ENCODE assay signal across 8 cellular contexts in the genomic region with DNA sequence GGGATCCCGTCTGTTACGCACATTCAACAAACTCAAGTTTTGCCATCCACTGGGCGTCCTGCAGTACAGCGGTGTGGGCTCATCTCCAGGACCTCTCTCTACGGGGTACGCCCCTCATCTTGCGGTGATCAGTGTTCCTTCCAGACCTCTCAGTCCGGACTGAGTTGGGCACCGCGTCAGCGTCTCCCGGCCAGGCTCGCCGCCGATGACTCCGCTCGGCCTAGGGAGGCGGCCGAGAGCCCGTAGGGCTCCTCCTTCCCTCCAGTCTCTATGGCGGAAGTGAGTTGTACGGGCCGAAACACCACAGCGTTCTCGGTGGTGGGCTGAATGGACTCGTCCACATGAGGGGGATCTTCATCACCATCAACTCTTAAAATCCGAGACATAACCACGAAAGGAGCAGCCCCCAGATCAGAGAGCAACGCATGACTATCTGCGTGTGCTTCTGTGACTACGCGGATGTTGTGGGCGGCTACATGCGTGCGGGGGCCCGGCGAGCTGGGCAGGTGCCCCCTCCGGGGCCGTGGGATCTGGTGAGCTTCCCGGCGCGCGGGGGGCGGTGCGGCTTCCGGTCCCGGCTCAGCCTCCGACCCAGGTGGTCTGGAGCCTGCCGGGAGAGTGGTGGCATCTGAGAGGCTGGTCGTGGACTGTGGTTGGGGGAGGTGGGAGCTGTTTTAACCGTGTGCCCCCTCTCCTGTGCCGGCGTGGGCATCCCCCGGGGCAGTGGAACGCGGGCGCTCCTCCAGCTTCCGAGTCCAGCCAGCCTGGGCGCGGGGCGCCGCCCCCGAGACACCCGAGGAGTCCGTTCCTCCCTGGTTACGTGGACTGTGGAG. TPM values are rescaled to one million over a fixed set of nuclear protein-coding genes. Genes with fewer than 3 reads are reported as not detected.
DNase-seq lines count a peak whose midpoint lies in the region; TF ChIP-seq lines count a peak whose summit lies in the region.

TSS of gene ATG101 (plus strand) at position 569 of the 833 bp plus-strand sequence. CDS start 3,673 bp downstream, outside the sequence.

- peaks cover 4% of the 10 kb centered on the region for H3F3A ChIP-seq in neural cell (ENCODE audit: insufficient read depth, low read length, poor library complexity, severe bottlenecking)

- H3K79me2 ChIP-seq in neural cell (replicated peaks; ENCODE audit: insufficient read depth, low read length): peaks cover 24% of the 10 kb centered on the region

- H3K4me3 ChIP-seq in HAP-1: peak within 1 kb of the TSS; percentile 94
- H3K4me3 ChIP-seq in MG63: peak within 1 kb of the TSS; percentile 83
- peak within 1 kb of the TSS; percentile 80 for H3K4me3 ChIP-seq in fibroblast of villous mesenchyme (ENCODE audit: low read depth, low read length)
- peak within 1 kb of the TSS; percentile 93 for H3K4me3 ChIP-seq in neural cell (ENCODE audit: low read length)

- in situ Hi-C loops in HAP-1 (cut with MboI; ENCODE audit: low sequenced_read_pairs): no loop called here

- DNase-seq in GF-D8 (lab: John Stamatoyannopoulos, UW) (peak; percentile 67), HAP-1 (ENCODE audit: low spot score in 2 of 2) (peak; percentile 93 to 95), MG63 (peak; percentile 91), SHP77 treated with DMSO at 0.1 percent for 48 hours (lab: John Stamatoyannopoulos, UW) (peak; percentile 84), activated gamma-delta T cell (lab: John Stamatoyannopoulos, UW) (peak; percentile 73), fibroblast of villous mesenchyme (ENCODE audit: low read depth) (peak; percentile 97), stromal cell of bone marrow (ENCODE audit: low read depth) (peak; percentile 90)

- peak; percentile 80 for TF ChIP-seq EP300 in neural cell (conservative IDR thresholded peaks at IDR 0.05; ENCODE audit: poor library complexity, severe bottlenecking)

- no peaks in the 10 kb centered on the region for H3K9me2 ChIP-seq in neural cell (ENCODE audit: insufficient read depth, low read length)

- H3K27me3 ChIP-seq in HAP-1 (ENCODE audit: low read depth): no peaks in the 10 kb centered on the region
- no peaks in the 10 kb centered on the region for H3K27me3 ChIP-seq in MG63
- no peaks in the 10 kb centered on the region for H3K27me3 ChIP-seq in neural cell (ENCODE audit: insufficient read depth, low read depth, low read length)

- H3K9me3 ChIP-seq in HAP-1: no peaks in the 10 kb centered on the region
- no peaks in the 10 kb centered on the region; the same call in 1 of the 2 replicates for H3K9me3 ChIP-seq in MG63
- H3K9me3 ChIP-seq in neural cell (ENCODE audit: low read length): no peaks in the 10 kb centered on the region

- TF ChIP-seq CTCF in fibroblast of villous mesenchyme (IDR thresholded peaks at IDR 0.05; ENCODE audit: insufficient read depth, low read depth, low read length): peak; percentile 62
- peak; percentile 98 for TF ChIP-seq CTCF in neural cell (IDR thresholded peaks at IDR 0.05; ENCODE audit: poor library complexity, severe bottlenecking)

- peak within 1 kb of the TSS; percentile 56 for H3K4me2 ChIP-seq in neural cell (ENCODE audit: low read length)

- H3K9ac ChIP-seq in neural cell (ENCODE audit: low read length): peak within 1 kb of the TSS; percentile 80

- H3K36me3 ChIP-seq in HAP-1 (replicated peaks): peaks cover 20% of the 10 kb centered on the region
- H3K36me3 ChIP-seq in MG63: peaks cover 30% of the 10 kb centered on the region
- no peaks in the 10 kb centered on the region for H3K36me3 ChIP-seq in neural cell (ENCODE audit: insufficient read depth, low read length)

- H3K4me1 ChIP-seq in HAP-1: peaks cover 8% of the 10 kb centered on the region

- TF ChIP-seq RAD21 in neural cell (conservative IDR thresholded peaks at IDR 0.05): peak; percentile 21

- peak within 1 kb of the TSS; percentile 67 for H2AFZ ChIP-seq in neural cell (ENCODE audit: low read depth, low read length)

- H3K27ac ChIP-seq in neural cell (ENCODE audit: low read length): peak within 1 kb of the TSS; percentile 79

- no peaks in the 10 kb centered on the region for H4K20me1 ChIP-seq in neural cell (ENCODE audit: insufficient read depth)

TF ChIP-seq in neural cell, 6 proteins besides CTCF, POLR2A, EP300 and RAD21:
- TF ChIP-seq POLR2AphosphoS5 (IDR thresholded peaks at IDR 0.05) (peak; percentile 88), SMC3 (conservative IDR thresholded peaks at IDR 0.05; ENCODE audit: poor library complexity) (peak; percentile 51), EZH2 (IDR thresholded peaks at IDR 0.05; ENCODE audit: borderline replicate concordance, insufficient read depth, low read length, poor library complexity, severe bottlenecking) (no peak), MXI1 (conservative IDR thresholded peaks at IDR 0.05; ENCODE audit: poor library complexity, severe bottlenecking) (peak; percentile 91), TAF1 (IDR thresholded peaks at IDR 0.05; ENCODE audit: low read depth) (no peak)
- TF ChIP-seq, protein P1, sequence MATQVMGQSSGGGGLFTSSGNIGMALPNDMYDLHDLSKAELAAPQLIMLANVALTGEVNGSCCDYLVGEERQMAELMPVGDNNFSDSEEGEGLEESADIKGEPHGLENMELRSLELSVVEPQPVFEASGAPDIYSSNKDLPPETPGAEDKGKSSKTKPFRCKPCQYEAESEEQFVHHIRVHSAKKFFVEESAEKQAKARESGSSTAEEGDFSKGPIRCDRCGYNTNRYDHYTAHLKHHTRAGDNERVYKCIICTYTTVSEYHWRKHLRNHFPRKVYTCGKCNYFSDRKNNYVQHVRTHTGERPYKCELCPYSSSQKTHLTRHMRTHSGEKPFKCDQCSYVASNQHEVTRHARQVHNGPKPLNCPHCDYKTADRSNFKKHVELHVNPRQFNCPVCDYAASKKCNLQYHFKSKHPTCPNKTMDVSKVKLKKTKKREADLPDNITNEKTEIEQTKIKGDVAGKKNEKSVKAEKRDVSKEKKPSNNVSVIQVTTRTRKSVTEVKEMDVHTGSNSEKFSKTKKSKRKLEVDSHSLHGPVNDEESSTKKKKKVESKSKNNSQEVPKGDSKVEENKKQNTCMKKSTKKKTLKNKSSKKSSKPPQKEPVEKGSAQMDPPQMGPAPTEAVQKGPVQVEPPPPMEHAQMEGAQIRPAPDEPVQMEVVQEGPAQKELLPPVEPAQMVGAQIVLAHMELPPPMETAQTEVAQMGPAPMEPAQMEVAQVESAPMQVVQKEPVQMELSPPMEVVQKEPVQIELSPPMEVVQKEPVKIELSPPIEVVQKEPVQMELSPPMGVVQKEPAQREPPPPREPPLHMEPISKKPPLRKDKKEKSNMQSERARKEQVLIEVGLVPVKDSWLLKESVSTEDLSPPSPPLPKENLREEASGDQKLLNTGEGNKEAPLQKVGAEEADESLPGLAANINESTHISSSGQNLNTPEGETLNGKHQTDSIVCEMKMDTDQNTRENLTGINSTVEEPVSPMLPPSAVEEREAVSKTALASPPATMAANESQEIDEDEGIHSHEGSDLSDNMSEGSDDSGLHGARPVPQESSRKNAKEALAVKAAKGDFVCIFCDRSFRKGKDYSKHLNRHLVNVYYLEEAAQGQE (IDR thresholded peaks at IDR 0.05; ENCODE audit: borderline replicate concordance): peak; percentile 19

RNA-seq across cellular contexts. Expression of gene ATG101, which starts in this region (rescaled TPM):
- total RNA-seq in MG63 (2014; rRNA removed; shearing (Covaris generic); ENCODE audit: low replicate concordance): 45.4 and 110 TPM in 2 replicates
- total RNA-seq in fibroblast of villous mesenchyme: 70.0 and 71.8 TPM in 2 replicates
- polyA plus RNA-seq in neural cell: 53.9 and 55.6 TPM in 2 replicates
- polyA minus RNA-seq in neural cell: 32.5 and 40.2 TPM in 2 replicates

Comparison
In these comparisons a context has a peak if more than half of its experiments do, and no peak if none do; other contexts are left out.
1. Peak in every context shown above with its lines: DNase-seq, H3K4me3 ChIP-seq and H3K27ac ChIP-seq.